In genomic region chr3:159802864-159803263, GRCh38 we compare ENCODE assay signal across 1 cellular context.
A peak's percentile ranks its signal among the peaks of the same experiment; 100 is the strongest.
TF ChIP-seq lines count a peak whose summit lies in the region.

No MANE protein-coding gene starts in this region.

TF ChIP-seq in IMR-90, 13 proteins besides CTCF, POLR2A, EP300 and RAD21:
- no peak for TF ChIP-seq RCOR1 (IDR thresholded peaks at IDR 0.05; ENCODE audit: insufficient replicate concordance, low read length)
- peak; percentile 56 for TF ChIP-seq USF2 (IDR thresholded peaks at IDR 0.05; ENCODE audit: low read depth, low read length)
- no peak for TF ChIP-seq RFX5 (IDR thresholded peaks at IDR 0.05; ENCODE audit: low read depth, low read length)
